In genomic region chr20:16005612-16006493, GRCh38 we compare ENCODE assay signal across 1 cellular context.
TF ChIP-seq lines count a peak whose summit lies in the region.

No MANE protein-coding gene starts in this region.

TF ChIP-seq in H1, 55 proteins besides CTCF, POLR2A, EP300 and RAD21 (continued from another document):
- TF ChIP-seq RFX5 (IDR thresholded peaks at IDR 0.05; ENCODE audit: borderline replicate concordance, low read depth, low read length): no peak
- TF ChIP-seq CHD7 (IDR thresholded peaks at IDR 0.05; ENCODE audit: insufficient replicate concordance, low read length): no peak
- no peak for TF ChIP-seq KDM5A (IDR thresholded peaks at IDR 0.05; ENCODE audit: low read length)
- no peak for TF ChIP-seq RNF2 (IDR thresholded peaks at IDR 0.05; ENCODE audit: borderline replicate concordance, low read depth, low read length, missing control alignments, poor library complexity, severe bottlenecking)
